ENCODE assay signal across 8 cellular contexts in the genomic region with DNA sequence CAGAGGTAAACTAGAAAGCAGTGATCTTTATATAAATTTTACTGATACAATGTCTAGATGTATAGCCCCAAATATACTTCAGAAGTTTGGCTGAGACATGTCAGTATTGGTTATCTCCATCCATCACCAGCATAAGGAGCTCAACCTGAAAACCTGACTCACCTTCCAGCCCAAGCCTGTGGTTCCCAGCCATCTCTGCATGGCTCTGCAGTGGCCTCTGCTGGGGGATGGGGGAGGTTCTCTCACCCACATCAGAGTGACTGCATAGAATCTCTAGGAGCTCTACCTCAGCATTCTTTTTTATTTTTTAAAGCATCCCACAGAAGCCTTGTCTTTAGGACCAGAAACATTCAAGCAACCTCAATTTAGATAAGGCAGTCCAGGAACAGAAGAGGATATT. TPM values are rescaled to one million over a fixed set of nuclear protein-coding genes. Genes with fewer than 3 reads are reported as not detected.
DNase-seq lines count a peak whose midpoint lies in the region; ATAC-seq and TF ChIP-seq lines count a peak whose summit lies in the region.

No MANE protein-coding gene starts in this region.

- no peaks in the 10 kb centered on the region for H3K9me3 ChIP-seq in right atrium auricular region

- H3K4me3 ChIP-seq in right atrium auricular region = no peak overlapping the region
- no peak overlapping the region for H3K4me3 ChIP-seq in fibroblast of pulmonary artery (replicated peaks; ENCODE audit: low read depth, low read length)

- H3K4me1 ChIP-seq in right atrium auricular region = peaks cover 0 to 48% of the 10 kb centered on the region in 2 donors

- DNase-seq in Right ventricle myocardium superior (no peak), right atrium auricular region (ENCODE audit: low spot score) (no peak), NCI-H226 (peak; percentile 47), activated T-cell treated with anti-CD3 and anti-CD28 coated beads for 24 hours (ENCODE audit: low read depth) (peak; percentile 73), fibroblast of pulmonary artery (ENCODE audit: low read depth) (no peak), NCI-H2029 (lab: John Stamatoyannopoulos, UW) (no peak)
- peak; percentile 53 to 76 for DNase-seq in stimulated activated CD4-positive, alpha-beta T cell treated with anti-CD3 and anti-CD28 coated beads, Interleukin-12 subunit alpha, Interleukin-12 subunit beta, amount 100 ng/mL, for 24 hours (ENCODE audit: low read depth in 2 of 2)

- H3K27ac ChIP-seq in right atrium auricular region = no peak overlapping the region

- no peaks in the 10 kb centered on the region for H3K27me3 ChIP-seq in right atrium auricular region

- intact Hi-C loops in Right ventricle myocardium superior (cut with DNase I) = no loop called here

- ATAC-seq in Right ventricle myocardium superior (ENCODE audit: poor library complexity) (peak; percentile 52), HG02763 (IDR thresholded peaks at IDR 0.05; ENCODE audit: unreplicated experiment) (peak; percentile 61)

- TF ChIP-seq CTCF in right atrium auricular region (IDR thresholded peaks at IDR 0.05) = peak in 1 of 2 donors; percentile 41
- TF ChIP-seq CTCF in fibroblast of pulmonary artery (IDR thresholded peaks at IDR 0.05; ENCODE audit: low read length, missing control alignments) = peak; percentile 70

- H3K36me3 ChIP-seq in right atrium auricular region = no peaks in the 10 kb centered on the region

RNA-seq across cellular contexts. Expression of a gene that starts 27.3 kb away (rescaled TPM):
- total RNA-seq in Right ventricle myocardium superior (62.4 TPM), right atrium auricular region (10 to 100 TPM; 42.2 to 57.4 TPM)

RNA-seq across cellular contexts. Expression of a gene that starts 54.3 kb away (rescaled TPM):
- total RNA-seq in Right ventricle myocardium superior = not detected
- total RNA-seq in right atrium auricular region = not detected

Comparison
In these comparisons a context has a peak if more than half of its experiments do, and no peak if none do; other contexts are left out.
1. DNase-seq: peak in NCI-H226 (single experiment), activated T-cell treated with anti-CD3 and anti-CD28 coated beads for 24 hours (single experiment) and stimulated activated CD4-positive, alpha-beta T cell treated with anti-CD3 and anti-CD28 coated beads, Interleukin-12 subunit alpha, Interleukin-12 subunit beta, amount 100 ng/mL, for 24 hours (2 of 2); none in Right ventricle myocardium superior (single experiment), right atrium auricular region (single experiment), fibroblast of pulmonary artery (single experiment) and NCI-H2029 (single experiment).